Comparison of ENCODE assay signal across 8 cellular contexts in genomic region chr1:117654485-117655219, GRCh38. TPM values are rescaled to one million over a fixed set of nuclear protein-coding genes. Genes with fewer than 3 reads are reported as not detected.
DNase-seq lines count a peak whose midpoint lies in the region; ATAC-seq lines count a peak whose summit lies in the region.

No MANE protein-coding gene starts in this region.

- peaks cover 81% of the 10 kb centered on the region for H3K4me1 Mint-ChIP-seq in T-helper 1 cell treated with Interleukin-12 subunit alpha and Interleukin-12 subunit beta and Interleukin-4 antibody, amounts not matched to agents 30 μg/mL and 1 μg/mL, for 36 hours (ENCODE audit: low read depth)
- H3K4me1 Mint-ChIP-seq in stimulated activated naive B cell treated with anti-CD40 and anti-IgM and Interleukin-4, amounts not matched to agents 10 μg/mL and 1 μg/mL and 100 μg/mL, for 72 hours: peaks cover 78 to 94% of the 10 kb centered on the region in 2 donors

- intact Hi-C loops in left ventricle myocardium superior (cut with micrococcal nuclease) (no loop called here), cardiac septum (cut with DNase I) (no loop called here)

- DNase-seq in left ventricle myocardium superior (no peak), cardiac septum (ENCODE audit: low spot score) (no peak), iPS-NIHi7 (ENCODE audit: extremely low spot score) (no peak), cerebellum (ENCODE audit: low spot score) (no peak), NCI-H2029 treated with DMSO at 0.1 percent for 48 hours (lab: John Stamatoyannopoulos, UW) (no peak)
- peak; percentile 59 for DNase-seq in stimulated activated naive B cell treated with anti-CD40 and anti-IgM and Interleukin-4, amounts not matched to agents 10 μg/mL and 1 μg/mL and 100 μg/mL, for 72 hours

- H3K9me3 Mint-ChIP-seq in T-helper 1 cell treated with Interleukin-12 subunit alpha and Interleukin-12 subunit beta and Interleukin-4 antibody, amounts not matched to agents 30 μg/mL and 1 μg/mL, for 36 hours: no peaks in the 10 kb centered on the region
- peaks cover 1 to 6% of the 10 kb centered on the region in 2 donors for H3K9me3 Mint-ChIP-seq in stimulated activated naive B cell treated with anti-CD40 and anti-IgM and Interleukin-4, amounts not matched to agents 10 μg/mL and 1 μg/mL and 100 μg/mL, for 72 hours

- peak overlapping the region; percentile 63 for H3K4me3 Mint-ChIP-seq in T-helper 1 cell treated with Interleukin-12 subunit alpha and Interleukin-12 subunit beta and Interleukin-4 antibody, amounts not matched to agents 30 μg/mL and 1 μg/mL, for 36 hours
- peak overlapping the region; percentile 74 to 76 for H3K4me3 Mint-ChIP-seq in stimulated activated naive B cell treated with anti-CD40 and anti-IgM and Interleukin-4, amounts not matched to agents 10 μg/mL and 1 μg/mL and 100 μg/mL, for 72 hours

- ATAC-seq in left ventricle myocardium superior (peak; percentile 19), HG03064 (IDR thresholded peaks at IDR 0.05; ENCODE audit: low read depth, unreplicated experiment) (peak; percentile 79)
- ATAC-seq in stimulated activated naive B cell treated with anti-CD40 and anti-IgM and Interleukin-4, amounts not matched to agents 10 μg/mL and 1 μg/mL and 100 μg/mL, for 72 hours (replicated peaks): peak; percentile 81 to 83

- H3K36me3 Mint-ChIP-seq in T-helper 1 cell treated with Interleukin-12 subunit alpha and Interleukin-12 subunit beta and Interleukin-4 antibody, amounts not matched to agents 30 μg/mL and 1 μg/mL, for 36 hours (ENCODE audit: low read depth): peaks cover 7% of the 10 kb centered on the region
- peaks cover 0 to 6% of the 10 kb centered on the region in 2 donors for H3K36me3 Mint-ChIP-seq in stimulated activated naive B cell treated with anti-CD40 and anti-IgM and Interleukin-4, amounts not matched to agents 10 μg/mL and 1 μg/mL and 100 μg/mL, for 72 hours

- peak overlapping the region; percentile 86 for H3K27ac Mint-ChIP-seq in T-helper 1 cell treated with Interleukin-12 subunit alpha and Interleukin-12 subunit beta and Interleukin-4 antibody, amounts not matched to agents 30 μg/mL and 1 μg/mL, for 36 hours
- H3K27ac Mint-ChIP-seq in stimulated activated naive B cell treated with anti-CD40 and anti-IgM and Interleukin-4, amounts not matched to agents 10 μg/mL and 1 μg/mL and 100 μg/mL, for 72 hours: peak overlapping the region; percentile 99

- peaks cover 6% of the 10 kb centered on the region for H3K27me3 Mint-ChIP-seq in T-helper 1 cell treated with Interleukin-12 subunit alpha and Interleukin-12 subunit beta and Interleukin-4 antibody, amounts not matched to agents 30 μg/mL and 1 μg/mL, for 36 hours (ENCODE audit: low read depth)
- no peaks in the 10 kb centered on the region for H3K27me3 Mint-ChIP-seq in stimulated activated naive B cell treated with anti-CD40 and anti-IgM and Interleukin-4, amounts not matched to agents 10 μg/mL and 1 μg/mL and 100 μg/mL, for 72 hours

RNA-seq across cellular contexts. Expression of gene TENT5C, which starts 48.8 kb away (rescaled TPM):
- total RNA-seq in left ventricle myocardium superior (16.7 TPM), cardiac septum (7.4 TPM), cerebellum (6.2 TPM)

Comparison
In these comparisons a context has a peak if more than half of its experiments do, and no peak if none do; other contexts are left out.
1. ATAC-seq: peak in every context shown above with its lines; median percentile 82 in stimulated activated naive B cell treated with anti-CD40 and anti-IgM and Interleukin-4, amounts not matched to agents 10 μg/mL and 1 μg/mL and 100 μg/mL, for 72 hours; 79 in HG03064; 19 in left ventricle myocardium superior.